1 cellular context compared by ENCODE assay signal in the genomic region with DNA sequence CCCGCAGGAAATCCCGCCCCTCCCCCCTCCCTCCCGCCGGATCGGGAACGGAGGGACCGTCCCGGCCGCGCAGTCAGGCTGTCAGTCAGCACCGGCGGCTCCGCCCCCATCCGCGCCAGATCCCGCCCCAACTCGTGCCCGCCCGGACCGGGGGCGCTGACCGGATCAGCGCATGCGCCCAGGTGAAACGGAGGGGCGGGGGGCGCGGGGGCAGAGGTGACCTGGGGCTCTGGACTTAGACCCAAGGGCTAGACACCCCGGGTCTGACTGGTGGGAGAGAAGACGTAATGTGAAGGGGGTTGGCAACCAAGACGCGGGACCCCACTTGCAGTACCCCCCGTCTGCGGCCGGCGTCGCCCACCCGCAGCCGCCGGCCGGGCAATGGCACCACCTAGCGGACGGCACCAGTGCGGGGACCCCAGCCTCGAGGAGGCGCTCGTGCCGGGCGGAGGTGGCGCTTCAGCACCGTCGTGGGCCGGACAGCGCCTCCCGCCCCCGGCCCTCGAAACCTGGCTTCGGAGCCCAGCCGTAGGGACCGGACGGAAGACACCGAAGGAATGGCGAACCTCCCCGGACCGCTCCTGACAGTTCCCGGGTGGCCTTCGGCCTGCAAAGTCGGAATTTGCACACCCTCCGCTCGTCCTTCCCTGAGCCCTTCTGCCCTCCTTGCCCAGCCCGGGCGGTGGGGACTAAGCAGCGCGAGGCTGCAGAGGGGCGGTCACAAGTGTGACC.
TF ChIP-seq lines count a peak whose summit lies in the region.

A gene with protein sequence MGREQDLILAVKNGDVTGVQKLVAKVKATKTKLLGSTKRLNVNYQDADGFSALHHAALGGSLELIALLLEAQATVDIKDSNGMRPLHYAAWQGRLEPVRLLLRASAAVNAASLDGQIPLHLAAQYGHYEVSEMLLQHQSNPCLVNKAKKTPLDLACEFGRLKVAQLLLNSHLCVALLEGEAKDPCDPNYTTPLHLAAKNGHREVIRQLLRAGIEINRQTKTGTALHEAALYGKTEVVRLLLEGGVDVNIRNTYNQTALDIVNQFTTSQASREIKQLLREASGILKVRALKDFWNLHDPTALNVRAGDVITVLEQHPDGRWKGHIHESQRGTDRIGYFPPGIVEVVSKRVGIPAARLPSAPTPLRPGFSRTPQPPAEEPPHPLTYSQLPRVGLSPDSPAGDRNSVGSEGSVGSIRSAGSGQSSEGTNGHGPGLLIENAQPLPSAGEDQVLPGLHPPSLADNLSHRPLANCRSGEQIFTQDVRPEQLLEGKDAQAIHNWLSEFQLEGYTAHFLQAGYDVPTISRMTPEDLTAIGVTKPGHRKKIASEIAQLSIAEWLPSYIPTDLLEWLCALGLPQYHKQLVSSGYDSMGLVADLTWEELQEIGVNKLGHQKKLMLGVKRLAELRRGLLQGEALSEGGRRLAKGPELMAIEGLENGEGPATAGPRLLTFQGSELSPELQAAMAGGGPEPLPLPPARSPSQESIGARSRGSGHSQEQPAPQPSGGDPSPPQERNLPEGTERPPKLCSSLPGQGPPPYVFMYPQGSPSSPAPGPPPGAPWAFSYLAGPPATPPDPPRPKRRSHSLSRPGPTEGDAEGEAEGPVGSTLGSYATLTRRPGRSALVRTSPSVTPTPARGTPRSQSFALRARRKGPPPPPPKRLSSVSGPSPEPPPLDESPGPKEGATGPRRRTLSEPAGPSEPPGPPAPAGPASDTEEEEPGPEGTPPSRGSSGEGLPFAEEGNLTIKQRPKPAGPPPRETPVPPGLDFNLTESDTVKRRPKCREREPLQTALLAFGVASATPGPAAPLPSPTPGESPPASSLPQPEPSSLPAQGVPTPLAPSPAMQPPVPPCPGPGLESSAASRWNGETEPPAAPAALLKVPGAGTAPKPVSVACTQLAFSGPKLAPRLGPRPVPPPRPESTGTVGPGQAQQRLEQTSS (N-terminal part only) (minus strand): TSS at position 15 of the 732 bp plus-strand sequence. CDS start 1,733 bp downstream, outside the sequence.

TF ChIP-seq in H1, 55 proteins besides CTCF, POLR2A, EP300 and RAD21:
- TF ChIP-seq SIX5 (IDR thresholded peaks at IDR 0.05; ENCODE audit: low read depth, low read length) (no peak), TEAD4 (IDR thresholded peaks at IDR 0.05; ENCODE audit: low read depth, low read length) (no peak), NRF1 (IDR thresholded peaks at IDR 0.05; ENCODE audit: low read depth, low read length) (0 out of 2 replicates have a peak, but pooled peaks have one; percentile 19), RNF2 (IDR thresholded peaks at IDR 0.05; ENCODE audit: borderline replicate concordance, low read depth, low read length, missing control alignments, poor library complexity, severe bottlenecking) (no peak), PHF8 (conservative IDR thresholded peaks at IDR 0.05; ENCODE audit: low read depth, low read length) (0 out of 2 replicates have a peak, but pooled peaks have one; percentile 6), SIN3A (conservative IDR thresholded peaks at IDR 0.05 in 1 of 2, IDR thresholded peaks at IDR 0.05 in 1 of 2; ENCODE audit: low read depth in 1 of 2, low read length in 2 of 2) (peak; percentile 97 to 99), EGR1 (IDR thresholded peaks at IDR 0.05; ENCODE audit: borderline replicate concordance, low read depth, low read length) (peak; percentile 94), BCL11A (IDR thresholded peaks at IDR 0.05; ENCODE audit: low read depth in 2 of 2, low read length in 2 of 2) (no peak), TAF1 (IDR thresholded peaks at IDR 0.05; ENCODE audit: low read depth, low read length) (no peak), TBP (IDR thresholded peaks at IDR 0.05; ENCODE audit: low read depth, low read length) (peak; percentile 22; the same call in 1 of the 2 replicates), SP4 (IDR thresholded peaks at IDR 0.05; ENCODE audit: low read length) (0 out of 2 replicates have a peak, but pooled peaks have one; percentile 25), ASH2L (IDR thresholded peaks at IDR 0.05; ENCODE audit: low read length) (peak; percentile 58), YY1 (IDR thresholded peaks at IDR 0.05; ENCODE audit: low read depth, low read length) (peak; percentile 56; the same call in 1 of the 2 replicates), RBBP5 (IDR thresholded peaks at IDR 0.05; ENCODE audit: borderline replicate concordance, low read depth, low read length) (peak; percentile 54; the same call in 1 of the 2 replicates), CHD1 (IDR thresholded peaks at IDR 0.05; ENCODE audit: low read depth, low read length) (no peak), HDAC2 (IDR thresholded peaks at IDR 0.05; ENCODE audit: borderline replicate concordance in 1 of 2, low read depth in 2 of 2, low read length in 2 of 2) (peak; percentile 68 to 90; a peak in 3 of 4 replicates), BRCA1 (IDR thresholded peaks at IDR 0.05; ENCODE audit: low read depth, low read length) (no peak), JUN (IDR thresholded peaks at IDR 0.05; ENCODE audit: low read depth, low read length) (no peak), SRF (IDR thresholded peaks at IDR 0.05; ENCODE audit: low read depth, low read length) (no peak), HDAC6 (IDR thresholded peaks at IDR 0.05; ENCODE audit: low read depth, low read length) (no peak), BACH1 (IDR thresholded peaks at IDR 0.05; ENCODE audit: low read length) (peak; percentile 50; the same call in 1 of the 2 replicates), CBX8 (IDR thresholded peaks at IDR 0.05; ENCODE audit: borderline replicate concordance, low read depth, low read length) (no peak), FOSL1 (IDR thresholded peaks at IDR 0.05; ENCODE audit: insufficient read depth, low read depth, low read length) (peak; percentile 72), CBX5 (IDR thresholded peaks at IDR 0.05; ENCODE audit: low read depth, low read length) (no peak), SAP30 (IDR thresholded peaks at IDR 0.05; ENCODE audit: insufficient read depth, insufficient replicate concordance, low read length) (peak; percentile 97), CREB1 (IDR thresholded peaks at IDR 0.05) (no peak; the same call in 1 of the 2 replicates), RXRA (IDR thresholded peaks at IDR 0.05; ENCODE audit: insufficient read depth, low read depth, low read length) (no peak), JUND (IDR thresholded peaks at IDR 0.05; ENCODE audit: low read length) (peak; percentile 18; the same call in 1 of the 2 replicates), KDM4A (IDR thresholded peaks at IDR 0.05; ENCODE audit: low read depth, low read length, severe bottlenecking) (peak; percentile 44), RFX5 (IDR thresholded peaks at IDR 0.05; ENCODE audit: borderline replicate concordance, low read depth, low read length) (no peak), TCF12 (IDR thresholded peaks at IDR 0.05; ENCODE audit: low read depth, low read length) (0 out of 2 replicates have a peak, but pooled peaks have one; percentile 7), SP1 (IDR thresholded peaks at IDR 0.05; ENCODE audit: low read depth, low read length) (no peak), TAF7 (optimal IDR thresholded peaks at IDR 0.05; ENCODE audit: borderline replicate concordance, low read depth, low read length) (peak; percentile 93), KDM5A (IDR thresholded peaks at IDR 0.05; ENCODE audit: low read length) (no peak)
- TF ChIP-seq, protein P1, sequence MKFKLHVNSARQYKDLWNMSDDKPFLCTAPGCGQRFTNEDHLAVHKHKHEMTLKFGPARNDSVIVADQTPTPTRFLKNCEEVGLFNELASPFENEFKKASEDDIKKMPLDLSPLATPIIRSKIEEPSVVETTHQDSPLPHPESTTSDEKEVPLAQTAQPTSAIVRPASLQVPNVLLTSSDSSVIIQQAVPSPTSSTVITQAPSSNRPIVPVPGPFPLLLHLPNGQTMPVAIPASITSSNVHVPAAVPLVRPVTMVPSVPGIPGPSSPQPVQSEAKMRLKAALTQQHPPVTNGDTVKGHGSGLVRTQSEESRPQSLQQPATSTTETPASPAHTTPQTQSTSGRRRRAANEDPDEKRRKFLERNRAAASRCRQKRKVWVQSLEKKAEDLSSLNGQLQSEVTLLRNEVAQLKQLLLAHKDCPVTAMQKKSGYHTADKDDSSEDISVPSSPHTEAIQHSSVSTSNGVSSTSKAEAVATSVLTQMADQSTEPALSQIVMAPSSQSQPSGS (IDR thresholded peaks at IDR 0.05; ENCODE audit: low read length): no peak; the same call in 1 of the 2 replicates
- TF ChIP-seq, protein P2, sequence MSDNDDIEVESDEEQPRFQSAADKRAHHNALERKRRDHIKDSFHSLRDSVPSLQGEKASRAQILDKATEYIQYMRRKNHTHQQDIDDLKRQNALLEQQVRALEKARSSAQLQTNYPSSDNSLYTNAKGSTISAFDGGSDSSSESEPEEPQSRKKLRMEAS (IDR thresholded peaks at IDR 0.05): peak; percentile 85
- TF ChIP-seq, protein P3, sequence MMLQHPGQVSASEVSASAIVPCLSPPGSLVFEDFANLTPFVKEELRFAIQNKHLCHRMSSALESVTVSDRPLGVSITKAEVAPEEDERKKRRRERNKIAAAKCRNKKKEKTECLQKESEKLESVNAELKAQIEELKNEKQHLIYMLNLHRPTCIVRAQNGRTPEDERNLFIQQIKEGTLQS (IDR thresholded peaks at IDR 0.05; ENCODE audit: insufficient read depth, low read depth, low read length): peak; percentile 66; the same call in 1 of the 2 replicates
- TF ChIP-seq, protein P4, sequence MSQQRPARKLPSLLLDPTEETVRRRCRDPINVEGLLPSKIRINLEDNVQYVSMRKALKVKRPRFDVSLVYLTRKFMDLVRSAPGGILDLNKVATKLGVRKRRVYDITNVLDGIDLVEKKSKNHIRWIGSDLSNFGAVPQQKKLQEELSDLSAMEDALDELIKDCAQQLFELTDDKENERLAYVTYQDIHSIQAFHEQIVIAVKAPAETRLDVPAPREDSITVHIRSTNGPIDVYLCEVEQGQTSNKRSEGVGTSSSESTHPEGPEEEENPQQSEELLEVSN (IDR thresholded peaks at IDR 0.05): peak; percentile 49
- TF ChIP-seq, protein P5, sequence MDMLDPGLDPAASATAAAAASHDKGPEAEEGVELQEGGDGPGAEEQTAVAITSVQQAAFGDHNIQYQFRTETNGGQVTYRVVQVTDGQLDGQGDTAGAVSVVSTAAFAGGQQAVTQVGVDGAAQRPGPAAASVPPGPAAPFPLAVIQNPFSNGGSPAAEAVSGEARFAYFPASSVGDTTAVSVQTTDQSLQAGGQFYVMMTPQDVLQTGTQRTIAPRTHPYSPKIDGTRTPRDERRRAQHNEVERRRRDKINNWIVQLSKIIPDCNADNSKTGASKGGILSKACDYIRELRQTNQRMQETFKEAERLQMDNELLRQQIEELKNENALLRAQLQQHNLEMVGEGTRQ (IDR thresholded peaks at IDR 0.05; ENCODE audit: low read length): no peak
